23 cellular contexts compared by ENCODE assay signal in genomic region chr3:172089250-172089649, GRCh38. TPM values are rescaled to one million over a fixed set of nuclear protein-coding genes. Genes with fewer than 3 reads are reported as not detected.
A peak's percentile ranks its signal among the peaks of the same experiment; 100 is the strongest.
DNase-seq lines count a peak whose midpoint lies in the region; ATAC-seq, FAIRE-seq and TF ChIP-seq lines count a peak whose summit lies in the region.
"Had no signal": no experiment of that assay in that cellular context is flagged by ENCODE, and none has a peak within 500 bp of the region (broad histone marks: within the 10 kb centered on the region; RNA-seq: fewer than 3 reads in every experiment).

No MANE protein-coding gene starts in this region.

- dilution Hi-C loops in endothelial cell of umbilical vein (cut with MboI; ENCODE audit: extremely low pct_ligation_motif_present, low sequenced_read_pairs), result no loop called here

- H3K9ac ChIP-seq in endothelial cell of umbilical vein (replicated peaks; ENCODE audit: extremely low read depth, insufficient read depth, low read length), result no peak overlapping the region

- peaks cover 18% of the 10 kb centered on the region for H4K20me1 ChIP-seq in endothelial cell of umbilical vein (replicated peaks; ENCODE audit: control insufficient read depth, extremely low read depth, insufficient read depth, low read length)

- intact Hi-C loops in endothelial cell of umbilical vein (cut with micrococcal nuclease), result no loop called here

- H3K27ac ChIP-seq in endothelial cell of umbilical vein (ENCODE audit: insufficient read depth, low read depth, low read length), result peak overlapping the region; percentile 30
- H3K27ac ChIP-seq: dorsolateral prefrontal cortex, esophagus squamous epithelium, tibial artery, VCaP had no signal

- POLR2A ChIA-PET in endothelial cell of umbilical vein (lab: Charles Lee), result no interaction called here

- H3K9me3 ChIP-seq in MG63 (no peaks in the 10 kb centered on the region), endothelial cell of umbilical vein (replicated peaks; ENCODE audit: control insufficient read depth, insufficient read depth, low read length) (no peaks in the 10 kb centered on the region)
- H3K9me3 ChIP-seq: esophagus squamous epithelium, neutrophil, tibial artery had no signal

- TF ChIP-seq CTCF in AG10803 (conservative IDR thresholded peaks at IDR 0.05; ENCODE audit: low read length) (no peak), endothelial cell of umbilical vein (IDR thresholded peaks at IDR 0.05; ENCODE audit: extremely low read depth in 1 of 2, insufficient read depth in 1 of 2, low read depth in 1 of 2, low read length in 2 of 2) (no peak)

- H3K4me3 ChIP-seq in AG10803 (ENCODE audit: low read length), result no peak overlapping the region
- H3K4me3 ChIP-seq in MG63, result no peak overlapping the region
- no peak overlapping the region for H3K4me3 ChIP-seq in endothelial cell of umbilical vein (replicated peaks in 1 of 3; ENCODE audit: insufficient read depth in 1 of 3, low read depth in 1 of 3, low read length in 3 of 3)
- H3K4me3 ChIP-seq: dorsolateral prefrontal cortex, esophagus squamous epithelium, hepatocyte, tibial artery had no signal

- no peak for TF ChIP-seq POLR2A in endothelial cell of umbilical vein (IDR thresholded peaks at IDR 0.05; ENCODE audit: low read depth, low read length)

- CTCF ChIA-PET in endothelial cell of umbilical vein (lab: Charles Lee), result interaction anchor here (1.3 to 2.4 kb wide), 3 partner anchors 13 to 39 kb away, joined by 3 to 5 read pairs (median 3); no protein-coding TSS in a partner anchor

- no peak for FAIRE-seq in endothelial cell of umbilical vein (lab: Jason Lieb, UNC)
- FAIRE-seq: H1 had no signal

- no peaks in the 10 kb centered on the region for H3K9me1 ChIP-seq in endothelial cell of umbilical vein (replicated peaks; ENCODE audit: control insufficient read depth, extremely low read depth, insufficient read depth, low read length)

- peaks cover 30% of the 10 kb centered on the region for H3K36me3 ChIP-seq in MG63
- peaks cover 0 to 5% of the 10 kb centered on the region in 2 experiments for H3K36me3 ChIP-seq in endothelial cell of umbilical vein (ENCODE audit: control insufficient read depth in 2 of 2, extremely low read depth in 1 of 2, insufficient read depth in 2 of 2, low read length in 2 of 2)
- H3K36me3 ChIP-seq: esophagus squamous epithelium, neutrophil, tibial artery had no signal

- no TSS peak for BruUV-seq in endothelial cell of umbilical vein (replicated peaks; lab: Mats Ljungman, UMichigan)

- no peak overlapping the region for H2AFZ ChIP-seq in endothelial cell of umbilical vein (ENCODE audit: low read depth, low read length)
- H2AFZ ChIP-seq: hepatocyte had no signal

- H3K4me2 ChIP-seq in endothelial cell of umbilical vein (ENCODE audit: insufficient read depth, low read length), result no peak overlapping the region
- H3K4me2 ChIP-seq: hepatocyte had no signal

- no peak for ATAC-seq in HG02623 (IDR thresholded peaks at IDR 0.05; ENCODE audit: unreplicated experiment)
- ATAC-seq in HG02678 (IDR thresholded peaks at IDR 0.05; ENCODE audit: unreplicated experiment), result no peak
- ATAC-seq: activated CD8-positive, alpha-beta T cell treated with anti-CD3 and anti-CD28 coated beads, Interleukin-2, amount 10 ng/mL, durations not matched to agents 7 days and 5 days; activated naive CD4-positive, alpha-beta T cell treated with anti-CD3 and anti-CD28 coated beads, Interleukin-2, amount 50 U/mL, for 72 hours; activated T-cell treated with anti-CD3 and anti-CD28 coated beads, Interleukin-2, amount 50 U/mL, for 4 hours; Right ventricle myocardium inferior; stimulated activated naive B cell treated with anti-CD40 and anti-IgM and Interleukin-4, amounts not matched to agents 10 μg/mL and 1 μg/mL and 100 μg/mL, for 72 hours had no signal

- peaks cover 45% of the 10 kb centered on the region for H3K4me1 ChIP-seq in endothelial cell of umbilical vein (ENCODE audit: control insufficient read depth, extremely low read depth, insufficient read depth, low read length)

- DNase-seq in AG10803 (ENCODE audit: low read depth) (peak; percentile 70), MG63 (peak; percentile 34), endothelial cell of umbilical vein (ENCODE audit: low read depth, low spot score) (no peak), myocyte (ENCODE audit: low read depth) (peak; percentile 43), NCI-H774 (lab: John Stamatoyannopoulos, UW) (no peak), mucosa of gallbladder (ENCODE audit: low spot score) (no peak)
- DNase-seq: activated CD8-positive, alpha-beta T cell treated with anti-CD3 and anti-CD28 coated beads, Interleukin-2, amount 10 ng/mL, durations not matched to agents 7 days and 5 days; activated T-cell treated with anti-CD3 and anti-CD28 coated beads, Interleukin-2, amount 50 U/mL, for 4 hours; dorsolateral prefrontal cortex; esophagus squamous epithelium; kidney; NCI-H2029 treated with DMSO at 0.1 percent for 48 hours; retina; stimulated activated naive B cell treated with anti-CD40 and anti-IgM and Interleukin-4, amounts not matched to agents 10 μg/mL and 1 μg/mL and 100 μg/mL, for 72 hours; tibial artery had no signal

- H3K79me2 ChIP-seq in endothelial cell of umbilical vein (ENCODE audit: control insufficient read depth, insufficient read depth, low read length), result peaks cover 95% of the 10 kb centered on the region

- no peaks in the 10 kb centered on the region for H3K27me3 ChIP-seq in MG63
- no peaks in the 10 kb centered on the region for H3K27me3 ChIP-seq in endothelial cell of umbilical vein (ENCODE audit: control insufficient read depth in 2 of 2, insufficient read depth in 2 of 2, low read length in 2 of 2)
- H3K27me3 ChIP-seq: dorsolateral prefrontal cortex, esophagus squamous epithelium, hepatocyte, neutrophil, tibial artery had no signal

TF ChIP-seq in endothelial cell of umbilical vein, 7 proteins besides CTCF, POLR2A, EP300 and RAD21:
- peak; percentile 20 for TF ChIP-seq JUN (IDR thresholded peaks at IDR 0.05; ENCODE audit: borderline replicate concordance, insufficient read depth, insufficient read length, low read depth)
- no peak for TF ChIP-seq MYC (IDR thresholded peaks at IDR 0.05; ENCODE audit: low read depth, low read length)
TF ChIP-seq in endothelial cell of umbilical vein: peak in this region for 1.

RNA-seq across cellular contexts. Expression of gene FNDC3B, which starts 49.9 kb away (rescaled TPM):
- 44.8 and 53.7 TPM in 2 replicates for total RNA-seq in MG63 (2014; rRNA removed; shearing (Covaris generic); ENCODE audit: low replicate concordance)
- total RNA-seq in endothelial cell of umbilical vein (295 and 302 TPM in 2 replicates), myocyte (49.5 and 66.9 TPM in 2 replicates), mucosa of gallbladder (103 TPM)
- polyA plus RNA-seq in endothelial cell of umbilical vein, result 73.3 and 91.6 TPM in 2 replicates
- 33.7 and 41.2 TPM in 2 replicates for polyA plus RNA-seq in endothelial cell of umbilical vein (2011; cell fraction: cytosol; rRNA removed)
- 145 and 149 TPM in 2 replicates for polyA plus RNA-seq in endothelial cell of umbilical vein (2011; cell fraction: nucleus; rRNA removed)
- 102 and 121 TPM in 2 replicates for polyA plus RNA-seq in endothelial cell of umbilical vein (2012)
- 528 and 540 TPM in 2 replicates for polyA minus RNA-seq in endothelial cell of umbilical vein
- 13.1 TPM for polyA minus RNA-seq in endothelial cell of umbilical vein (2011; cell fraction: cytosol; rRNA and poly(A)+ RNA removed)
- 861 and 1,327 TPM in 2 replicates for polyA minus RNA-seq in endothelial cell of umbilical vein (2011; cell fraction: nucleus; rRNA and poly(A)+ RNA removed)
- 68.4 TPM for polyA plus RNA-seq in myocyte (2012)

Comparison
In these comparisons a context has a peak if more than half of its experiments do, and no peak if none do; other contexts are left out.
1. DNase-seq: peak in AG10803 (single experiment), MG63 (single experiment) and myocyte (single experiment); none in endothelial cell of umbilical vein (single experiment), NCI-H774 (single experiment) and mucosa of gallbladder (single experiment).